Comparison of ENCODE assay signal across 29 cellular contexts in genomic region chr10:12596055-12596576, GRCh38.
DNase-seq lines count a peak whose midpoint lies in the region; ATAC-seq and TF ChIP-seq lines count a peak whose summit lies in the region.
"Had no signal": no experiment of that assay in that cellular context is flagged by ENCODE, and none has a peak within 500 bp of the region (broad histone marks: within the 10 kb centered on the region; RNA-seq: fewer than 3 reads in every experiment).

No MANE protein-coding gene starts in this region.

- H3K27ac Mint-ChIP-seq in activated CD4-positive, alpha-beta T cell treated with anti-CD3 and anti-CD28 coated beads for 36 hours = peak overlapping the region; percentile 85
- peak overlapping the region in 5 of 8 donors; percentile 4 to 88 (median 54) for H3K27ac Mint-ChIP-seq in CD8-positive, alpha-beta memory T cell
- peak overlapping the region; percentile 91 for H3K27ac Mint-ChIP-seq in activated T-helper 1 cell treated with anti-CD3 and anti-CD28 coated beads, Interleukin-12 subunit alpha, Interleukin-12 subunit beta, Interleukin-2, Interleukin-4 antibody, amounts not matched to agents 30 ng/mL and 10 ng/mL and 1 ng/mL, durations not matched to agents 14 hours and 24 hours and 36 hours
- peak overlapping the region in 9 of 10 donors; percentile 1 to 86 (median 66) for H3K27ac Mint-ChIP-seq in naive thymus-derived CD8-positive, alpha-beta T cell
- H3K27ac Mint-ChIP-seq in endothelial cell (ENCODE audit: unreplicated experiment) = no peak overlapping the region
- H3K27ac Mint-ChIP-seq: activated naive CD4-positive, alpha-beta T cell treated with anti-CD3 and anti-CD28 coated beads, Interleukin-2, amount 50 U/mL, for 24 hours; mesothelial cell of epicardium; nephron; type B pancreatic cell had no signal

- H3K9me3 ChIP-seq in CD8-positive, alpha-beta memory T cell (ENCODE audit: low read length) = no peaks in the 10 kb centered on the region
- no peaks in the 10 kb centered on the region for H3K9me3 ChIP-seq in esophagus muscularis mucosa
- H3K9me3 ChIP-seq: breast epithelium, gastroesophageal sphincter, HAP-1, psoas muscle had no signal

- H3K27me3 Mint-ChIP-seq in activated CD4-positive, alpha-beta T cell treated with anti-CD3 and anti-CD28 coated beads for 36 hours = no peaks in the 10 kb centered on the region
- H3K27me3 Mint-ChIP-seq in CD8-positive, alpha-beta memory T cell = no peaks in the 10 kb centered on the region
- no peaks in the 10 kb centered on the region for H3K27me3 Mint-ChIP-seq in activated T-helper 1 cell treated with anti-CD3 and anti-CD28 coated beads, Interleukin-12 subunit alpha, Interleukin-12 subunit beta, Interleukin-2, Interleukin-4 antibody, amounts not matched to agents 30 ng/mL and 10 ng/mL and 1 ng/mL, durations not matched to agents 14 hours and 24 hours and 36 hours (ENCODE audit: insufficient read depth)
- H3K27me3 Mint-ChIP-seq in naive thymus-derived CD8-positive, alpha-beta T cell = no peaks in the 10 kb centered on the region
- peaks cover 4% of the 10 kb centered on the region for H3K27me3 Mint-ChIP-seq in endothelial cell (ENCODE audit: unreplicated experiment)
- H3K27me3 Mint-ChIP-seq: activated naive CD4-positive, alpha-beta T cell treated with anti-CD3 and anti-CD28 coated beads, Interleukin-2, amount 50 U/mL, for 24 hours; type B pancreatic cell had no signal

- intact Hi-C loops in activated CD4-positive, alpha-beta T cell treated with anti-CD3 and anti-CD28 coated beads for 36 hours (cut with DNase I, micrococcal nuclease) = no loop called here
- intact Hi-C loops in activated T-helper 1 cell treated with anti-CD3 and anti-CD28 coated beads, Interleukin-12 subunit alpha, Interleukin-12 subunit beta, Interleukin-2, Interleukin-4 antibody, amounts not matched to agents 30 ng/mL and 10 ng/mL and 1 ng/mL, durations not matched to agents 14 hours and 24 hours and 36 hours (cut with micrococcal nuclease) = no loop called here
- intact Hi-C loops in esophagus muscularis mucosa (cut with DNase I) = no loop called here

- 98% methylated on average over 2 of the region's 2 CpGs for WGBS in esophagus muscularis mucosa

- peaks cover 77% of the 10 kb centered on the region for H3K4me1 Mint-ChIP-seq in activated CD4-positive, alpha-beta T cell treated with anti-CD3 and anti-CD28 coated beads for 36 hours
- peaks cover 32 to 52% (median 38%) of the 10 kb centered on the region in 3 donors for H3K4me1 Mint-ChIP-seq in CD8-positive, alpha-beta memory T cell
- peaks cover 92% of the 10 kb centered on the region for H3K4me1 Mint-ChIP-seq in activated T-helper 1 cell treated with anti-CD3 and anti-CD28 coated beads, Interleukin-12 subunit alpha, Interleukin-12 subunit beta, Interleukin-2, Interleukin-4 antibody, amounts not matched to agents 30 ng/mL and 10 ng/mL and 1 ng/mL, durations not matched to agents 14 hours and 24 hours and 36 hours (ENCODE audit: low read depth)
- peaks cover 32 to 72% (median 60%) of the 10 kb centered on the region in 4 donors for H3K4me1 Mint-ChIP-seq in naive thymus-derived CD8-positive, alpha-beta T cell
- no peaks in the 10 kb centered on the region for H3K4me1 Mint-ChIP-seq in endothelial cell (ENCODE audit: unreplicated experiment)
- H3K4me1 Mint-ChIP-seq: mesothelial cell of epicardium had no signal

- H3K36me3 Mint-ChIP-seq in activated CD4-positive, alpha-beta T cell treated with anti-CD3 and anti-CD28 coated beads for 36 hours (ENCODE audit: low read depth) = peaks cover 15% of the 10 kb centered on the region
- H3K36me3 Mint-ChIP-seq in CD8-positive, alpha-beta memory T cell = peaks cover 0 to 11% (median 0%) of the 10 kb centered on the region in 3 donors
- peaks cover 36% of the 10 kb centered on the region for H3K36me3 Mint-ChIP-seq in activated T-helper 1 cell treated with anti-CD3 and anti-CD28 coated beads, Interleukin-12 subunit alpha, Interleukin-12 subunit beta, Interleukin-2, Interleukin-4 antibody, amounts not matched to agents 30 ng/mL and 10 ng/mL and 1 ng/mL, durations not matched to agents 14 hours and 24 hours and 36 hours (ENCODE audit: low read depth)
- peaks cover 0 to 26% (median 0%) of the 10 kb centered on the region in 3 donors for H3K36me3 Mint-ChIP-seq in naive thymus-derived CD8-positive, alpha-beta T cell
- H3K36me3 Mint-ChIP-seq in endothelial cell (ENCODE audit: low read depth, unreplicated experiment) = no peaks in the 10 kb centered on the region
- H3K36me3 Mint-ChIP-seq: CD14-positive monocyte, mesothelial cell of epicardium had no signal

- no peaks in the 10 kb centered on the region for H3K27me3 ChIP-seq in CD8-positive, alpha-beta memory T cell (ENCODE audit: insufficient read depth, low read length, poor library complexity, severe bottlenecking)
- H3K27me3 ChIP-seq in esophagus muscularis mucosa = no peaks in the 10 kb centered on the region
- H3K27me3 ChIP-seq: breast epithelium, gastroesophageal sphincter had no signal

- peaks cover 37% of the 10 kb centered on the region for H3K4me1 ChIP-seq in CD8-positive, alpha-beta memory T cell (ENCODE audit: insufficient read depth, low read length)
- peaks cover 0 to 34% (median 21%) of the 10 kb centered on the region in 4 donors for H3K4me1 ChIP-seq in esophagus muscularis mucosa
- H3K4me1 ChIP-seq: breast epithelium, HAP-1, psoas muscle had no signal

- POLR2A ChIA-PET in activated CD4-positive, alpha-beta T cell treated with anti-CD3 and anti-CD28 coated beads for 36 hours (lab: Charles Lee) = no interaction called here
- POLR2A ChIA-PET in CD8-positive, alpha-beta memory T cell (lab: Charles Lee) = no interaction called here
- POLR2A ChIA-PET in naive thymus-derived CD8-positive, alpha-beta T cell (lab: Charles Lee) = interaction anchor here (0.9 to 2.2 kb wide), 3 partner anchors 8 to 10 kb away, joined by 4 to 8 read pairs (median 5); no protein-coding TSS in a partner anchor

- H3K27ac ChIP-seq in CD8-positive, alpha-beta memory T cell (ENCODE audit: low read depth, low read length) = no peak overlapping the region
- no peak overlapping the region for H3K27ac ChIP-seq in esophagus muscularis mucosa (replicated peaks in 1 of 4)
- H3K27ac ChIP-seq: breast epithelium, gastroesophageal sphincter, psoas muscle, SK-N-MC had no signal

- no peak for TF ChIP-seq POLR2A in esophagus muscularis mucosa (IDR thresholded peaks at IDR 0.05; ENCODE audit: low read depth)

- no peak for ATAC-seq in activated CD4-positive, alpha-beta T cell treated with anti-CD3 and anti-CD28 coated beads for 36 hours
- ATAC-seq in naive thymus-derived CD8-positive, alpha-beta T cell = no peak
- ATAC-seq: activated T-cell treated with anti-CD3 and anti-CD28 coated beads, Interleukin-2, amount 50 U/mL, for 72 hours; gastroesophageal sphincter; HepG2; PC-3; psoas muscle; sciatic nerve had no signal

- DNase-seq in activated CD4-positive, alpha-beta T cell treated with anti-CD3 and anti-CD28 coated beads for 36 hours = no peak
- no peak for DNase-seq in activated CD4-positive, alpha-beta T cell treated with anti-CD3 and anti-CD28 coated beads, Interleukin-2, amount 50 U/mL, for 48 hours
- no peak for DNase-seq in CD8-positive, alpha-beta memory T cell
- no peak for DNase-seq in activated T-helper 1 cell treated with anti-CD3 and anti-CD28 coated beads, Interleukin-12 subunit alpha, Interleukin-12 subunit beta, Interleukin-2, Interleukin-4 antibody, amounts not matched to agents 30 ng/mL and 10 ng/mL and 1 ng/mL, durations not matched to agents 14 hours and 24 hours and 36 hours (ENCODE audit: low spot score)
- no peak for DNase-seq in naive thymus-derived CD8-positive, alpha-beta T cell
- DNase-seq in esophagus muscularis mucosa (ENCODE audit: extremely low spot score) (no peak), endothelial cell (ENCODE audit: low spot score) (no peak)
- DNase-seq in activated effector memory CD4-positive, alpha-beta T cell treated with Interleukin-2 at 50 U/mL for 16 hours = no peak
- DNase-seq: activated CD4-positive, alpha-beta T cell treated with anti-CD3 and anti-CD28 coated beads for 4 hours; activated T-cell treated with anti-CD3 and anti-CD28 coated beads, Interleukin-2, amount 50 U/mL, for 72 hours; anterior cingulate cortex; Kasumi-1; kidney glomerular epithelial cell; NCI-H2029 treated with DMSO at 0.1 percent for 48 hours; NCI-H526 treated with DMSO at 0.1 percent for 48 hours; PC-3; psoas muscle; stimulated activated CD4-positive, alpha-beta T cell treated with anti-CD3 and anti-CD28 coated beads, Interleukin-4, amount 100 ng/mL, for 1 hour had no signal

- H3K4me3 Mint-ChIP-seq in activated CD4-positive, alpha-beta T cell treated with anti-CD3 and anti-CD28 coated beads for 36 hours = no peak overlapping the region
- H3K4me3 Mint-ChIP-seq in CD8-positive, alpha-beta memory T cell = peak overlapping the region in 2 of 7 donors; percentile 66 to 79
- peak overlapping the region; percentile 22 for H3K4me3 Mint-ChIP-seq in activated T-helper 1 cell treated with anti-CD3 and anti-CD28 coated beads, Interleukin-12 subunit alpha, Interleukin-12 subunit beta, Interleukin-2, Interleukin-4 antibody, amounts not matched to agents 30 ng/mL and 10 ng/mL and 1 ng/mL, durations not matched to agents 14 hours and 24 hours and 36 hours
- H3K4me3 Mint-ChIP-seq in naive thymus-derived CD8-positive, alpha-beta T cell = peak overlapping the region in 6 of 10 donors; percentile 10 to 45 (median 42)
- H3K4me3 Mint-ChIP-seq in endothelial cell (ENCODE audit: unreplicated experiment) = no peak overlapping the region
- H3K4me3 Mint-ChIP-seq: CD14-positive monocyte, mesothelial cell of epicardium, nephron, type B pancreatic cell had no signal

- CTCF ChIA-PET in activated CD4-positive, alpha-beta T cell treated with anti-CD3 and anti-CD28 coated beads for 36 hours (lab: Charles Lee) = no interaction called here
- CTCF ChIA-PET in CD8-positive, alpha-beta memory T cell (lab: Charles Lee) = no interaction called here

- TF ChIP-seq EP300 in esophagus muscularis mucosa (IDR thresholded peaks at IDR 0.05) = no peak

- no peaks in the 10 kb centered on the region for H3K36me3 ChIP-seq in CD8-positive, alpha-beta memory T cell (ENCODE audit: insufficient read depth, low read length)
- H3K36me3 ChIP-seq in esophagus muscularis mucosa = no peaks in the 10 kb centered on the region
- H3K36me3 ChIP-seq: breast epithelium, gastroesophageal sphincter, HAP-1 had no signal

- TF ChIP-seq CTCF in esophagus muscularis mucosa (IDR thresholded peaks at IDR 0.05) (no peak), endothelial cell (IDR thresholded peaks at IDR 0.05; ENCODE audit: unreplicated experiment) (no peak)

- peaks cover 9% of the 10 kb centered on the region for H3K9me3 Mint-ChIP-seq in activated CD4-positive, alpha-beta T cell treated with anti-CD3 and anti-CD28 coated beads for 36 hours (ENCODE audit: low read depth)
- H3K9me3 Mint-ChIP-seq in CD8-positive, alpha-beta memory T cell = peaks cover 0 to 4% (median 2%) of the 10 kb centered on the region in 5 donors
- peaks cover 39% of the 10 kb centered on the region for H3K9me3 Mint-ChIP-seq in activated T-helper 1 cell treated with anti-CD3 and anti-CD28 coated beads, Interleukin-12 subunit alpha, Interleukin-12 subunit beta, Interleukin-2, Interleukin-4 antibody, amounts not matched to agents 30 ng/mL and 10 ng/mL and 1 ng/mL, durations not matched to agents 14 hours and 24 hours and 36 hours
- peaks cover 0 to 6% (median 2%) of the 10 kb centered on the region in 9 donors for H3K9me3 Mint-ChIP-seq in naive thymus-derived CD8-positive, alpha-beta T cell
- H3K9me3 Mint-ChIP-seq in endothelial cell (ENCODE audit: unreplicated experiment) = no peaks in the 10 kb centered on the region
- H3K9me3 Mint-ChIP-seq: activated naive CD4-positive, alpha-beta T cell treated with anti-CD3 and anti-CD28 coated beads, Interleukin-2, amount 50 U/mL, for 24 hours had no signal

- no peak overlapping the region for H3K4me3 ChIP-seq in CD8-positive, alpha-beta memory T cell (ENCODE audit: low read length)
- H3K4me3 ChIP-seq in esophagus muscularis mucosa = no peak overlapping the region
- H3K4me3 ChIP-seq: breast epithelium, gastroesophageal sphincter, HAP-1, psoas muscle, SK-N-MC had no signal

Comparison
In these comparisons a context has a peak if more than half of its experiments do, and no peak if none do; other contexts are left out.
1. H3K4me3 Mint-ChIP-seq: peak in activated T-helper 1 cell treated with anti-CD3 and anti-CD28 coated beads, Interleukin-12 subunit alpha, Interleukin-12 subunit beta, Interleukin-2, Interleukin-4 antibody, amounts not matched to agents 30 ng/mL and 10 ng/mL and 1 ng/mL, durations not matched to agents 14 hours and 24 hours and 36 hours (single experiment) and naive thymus-derived CD8-positive, alpha-beta T cell (6 of 10); none in activated CD4-positive, alpha-beta T cell treated with anti-CD3 and anti-CD28 coated beads for 36 hours (single experiment) and endothelial cell (single experiment).